8 cellular contexts compared by ENCODE assay signal in the genomic region with DNA sequence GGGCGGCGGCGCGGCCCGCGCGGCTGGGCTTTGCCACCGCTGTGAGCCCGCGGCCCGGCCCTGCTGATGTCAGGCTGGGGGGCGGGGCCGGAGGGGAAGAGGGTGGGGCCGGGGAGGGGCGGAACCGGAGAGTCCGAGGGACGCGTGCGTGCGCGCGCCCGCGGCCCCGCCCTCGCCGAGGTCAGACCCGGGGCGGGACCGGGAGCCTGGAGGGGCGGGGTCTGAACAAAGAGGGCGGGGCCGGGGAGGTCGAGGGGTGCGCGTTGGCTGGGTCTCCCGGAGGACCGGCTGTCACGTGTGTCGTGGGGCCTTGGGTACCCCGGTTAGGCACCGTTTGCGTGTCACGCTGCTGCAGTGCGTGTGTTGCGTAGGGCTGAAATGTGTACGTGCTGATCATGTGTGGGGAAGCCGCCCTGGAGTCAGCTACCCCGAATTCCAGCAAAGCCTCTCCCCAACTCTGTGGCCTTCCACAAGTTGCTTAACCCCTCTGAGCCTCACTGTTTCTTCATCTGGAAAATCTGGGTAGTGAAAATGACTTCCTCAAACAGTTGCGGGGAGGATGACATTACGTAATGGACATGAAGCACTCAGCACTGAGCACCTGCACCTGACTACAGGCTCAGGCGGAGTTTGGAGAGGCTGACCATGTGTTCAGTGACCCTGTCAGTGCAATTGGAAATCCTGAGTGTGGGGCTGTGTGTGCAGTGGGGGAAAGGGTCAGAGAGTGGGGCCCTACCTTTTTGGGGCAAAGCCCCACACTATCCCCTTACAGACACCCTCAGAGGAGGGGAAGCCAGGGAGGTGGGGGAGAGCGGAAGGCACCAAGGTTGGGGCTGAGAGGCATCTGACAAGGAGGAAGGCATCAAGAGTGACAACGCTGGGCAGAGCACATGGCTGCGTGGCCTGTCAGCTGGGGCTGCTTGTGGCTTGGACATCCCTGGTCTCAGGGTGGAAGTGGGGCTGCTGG. TPM values are rescaled to one million over a fixed set of nuclear protein-coding genes. Genes with fewer than 3 reads are reported as not detected.
DNase-seq lines count a peak whose midpoint lies in the region; ATAC-seq and TF ChIP-seq lines count a peak whose summit lies in the region.

A gene (minus strand): TSS at position 41 of the 967 bp plus-strand sequence. CDS start 86 bp downstream, outside the sequence.

- H3K9me3 ChIP-seq in HEK293 (ENCODE audit: control insufficient read depth, insufficient read depth, low read depth, low read length) (no peaks in the 10 kb centered on the region), osteoblast (ENCODE audit: low read depth, low read length) (no peaks in the 10 kb centered on the region)

- CTCF ChIA-PET in HEK293 (lab: Yijun Ruan, JAX), result interaction anchor here (0.7 to 4.0 kb wide), 4 partner anchors 19 to 149 kb away, joined by 3 to 19 read pairs (median 14); no protein-coding TSS in a partner anchor

- no peaks in the 10 kb centered on the region for H3K9me3 Mint-ChIP-seq in activated naive CD4-positive, alpha-beta T cell treated with anti-CD3 and anti-CD28 coated beads, Interleukin-2, amount 50 U/mL, for 72 hours

- H4K20me1 ChIP-seq in osteoblast (ENCODE audit: insufficient read depth, low read length), result peaks cover 60% of the 10 kb centered on the region

- ATAC-seq in activated naive CD4-positive, alpha-beta T cell treated with anti-CD3 and anti-CD28 coated beads, Interleukin-2, amount 50 U/mL, for 72 hours, result peak; percentile 83 to 86

- H3K36me3 Mint-ChIP-seq in activated naive CD4-positive, alpha-beta T cell treated with anti-CD3 and anti-CD28 coated beads, Interleukin-2, amount 50 U/mL, for 72 hours, result no peaks in the 10 kb centered on the region

- H3K4me1 ChIP-seq in HEK293 (ENCODE audit: control insufficient read depth, insufficient read depth, low read length), result peaks cover 6% of the 10 kb centered on the region; the same call in 1 of the 2 replicates
- peaks cover 35% of the 10 kb centered on the region for H3K4me1 ChIP-seq in osteoblast (ENCODE audit: insufficient read depth, low read length)

- H3K4me2 ChIP-seq in osteoblast (ENCODE audit: insufficient read depth, low read length), result peak within 1 kb of the TSS; percentile 87

- peak within 1 kb of the TSS; percentile 74; the same call in 1 of the 2 replicates for H3K27ac ChIP-seq in HEK293 (ENCODE audit: extremely low read depth, low read depth, low read length)
- no peak within 1 kb of the TSS for H3K27ac ChIP-seq in osteoblast (ENCODE audit: low read depth, low read length)
- H3K27ac ChIP-seq in temporal lobe (ENCODE audit: low read depth, low read length), result peak within 1 kb of the TSS; percentile 99

- H2AFZ ChIP-seq in osteoblast (ENCODE audit: low read length), result no peak within 1 kb of the TSS

- H3K4me3 ChIP-seq in HEK293 (ENCODE audit: low read depth, low read length) (peak within 1 kb of the TSS; percentile 66), osteoblast (ENCODE audit: insufficient read depth, low read length) (peak within 1 kb of the TSS; percentile 75)

- peaks cover 7% of the 10 kb centered on the region for H3K27me3 ChIP-seq in osteoblast (ENCODE audit: insufficient read depth, low read length)

- H3K27ac Mint-ChIP-seq in activated naive CD4-positive, alpha-beta T cell treated with anti-CD3 and anti-CD28 coated beads, Interleukin-2, amount 50 U/mL, for 72 hours, result peak within 1 kb of the TSS; percentile 82 to 97

- DNase-seq in ELR (ENCODE audit: low read depth), result peak; percentile 91
- DNase-seq in NAMALWA (ENCODE audit: low spot score), result peak; percentile 95
- peak; percentile 92 for DNase-seq in SKM-1 treated with dmso at 0.1 percent for 144 hours (lab: John Stamatoyannopoulos, UW; ENCODE audit: unreplicated experiment)
- peak; percentile 87 to 91 for DNase-seq in activated naive CD4-positive, alpha-beta T cell treated with anti-CD3 and anti-CD28 coated beads, Interleukin-2, amount 50 U/mL, for 72 hours (ENCODE audit: low spot score in 2 of 2)
- peak; percentile 90 for DNase-seq in glomerular visceral epithelial cell (ENCODE audit: extremely low spot score)
- DNase-seq in osteoblast (ENCODE audit: insufficient read length, low spot score, missing footprints), result peak; percentile 100

- no peak for TF ChIP-seq CTCF in HEK293 (tag by site-specific recombination; IDR thresholded peaks at IDR 0.05)
- TF ChIP-seq CTCF in osteoblast (IDR thresholded peaks at IDR 0.05; ENCODE audit: extremely low read depth, low read depth, low read length), result no peak

- POLR2A ChIA-PET in HEK293 (lab: Yijun Ruan, JAX), result interaction anchor here (1.1 to 1.7 kb wide), 3 partner anchors 13 to 91 kb away, joined by 3 to 5 read pairs (median 4); a partner anchor contains a TSS

- H3K36me3 ChIP-seq in HEK293 (ENCODE audit: control insufficient read depth in 2 of 2, insufficient read depth in 1 of 2, low read length in 2 of 2) (peaks cover 0 to 10% of the 10 kb centered on the region in 2 experiments; a peak in 1 of 3 replicates), osteoblast (ENCODE audit: insufficient read depth, low read length) (no peaks in the 10 kb centered on the region)

- H3K79me2 ChIP-seq in osteoblast (ENCODE audit: insufficient read depth, low read length), result no peaks in the 10 kb centered on the region

TF ChIP-seq in HEK293, 187 proteins besides CTCF, POLR2A, EP300 and RAD21 (continues in another document):
- TF ChIP-seq GLIS2 (tag by site-specific recombination; IDR thresholded peaks at IDR 0.05) (no peak), ZNF157 (tag by site-specific recombination; IDR thresholded peaks at IDR 0.05) (no peak), OSR2 (tag by site-specific recombination; IDR thresholded peaks at IDR 0.05) (no peak), ZNF274 (IDR thresholded peaks at IDR 0.05; ENCODE audit: low read length) (no peak), ZNF274 (tag by site-specific recombination; IDR thresholded peaks at IDR 0.05; ENCODE audit: borderline replicate concordance) (no peak), ZBTB48 (tag by site-specific recombination; IDR thresholded peaks at IDR 0.05) (no peak), ZNF426 (tag by site-specific recombination; IDR thresholded peaks at IDR 0.05) (no peak), ZNF223 (tag by site-specific recombination; IDR thresholded peaks at IDR 0.05) (no peak), ZNF202 (tag by site-specific recombination; IDR thresholded peaks at IDR 0.05; ENCODE audit: borderline replicate concordance) (no peak), ZNF324 (tag by site-specific recombination; IDR thresholded peaks at IDR 0.05) (no peak), ZNF596 (tag by site-specific recombination; IDR thresholded peaks at IDR 0.05) (no peak), FEZF1 (tag by site-specific recombination; IDR thresholded peaks at IDR 0.05) (no peak), ZNF658 (tag by site-specific recombination; IDR thresholded peaks at IDR 0.05) (no peak), ZNF175 (tag by site-specific recombination; IDR thresholded peaks at IDR 0.05) (no peak)
- TF ChIP-seq, protein P1, sequence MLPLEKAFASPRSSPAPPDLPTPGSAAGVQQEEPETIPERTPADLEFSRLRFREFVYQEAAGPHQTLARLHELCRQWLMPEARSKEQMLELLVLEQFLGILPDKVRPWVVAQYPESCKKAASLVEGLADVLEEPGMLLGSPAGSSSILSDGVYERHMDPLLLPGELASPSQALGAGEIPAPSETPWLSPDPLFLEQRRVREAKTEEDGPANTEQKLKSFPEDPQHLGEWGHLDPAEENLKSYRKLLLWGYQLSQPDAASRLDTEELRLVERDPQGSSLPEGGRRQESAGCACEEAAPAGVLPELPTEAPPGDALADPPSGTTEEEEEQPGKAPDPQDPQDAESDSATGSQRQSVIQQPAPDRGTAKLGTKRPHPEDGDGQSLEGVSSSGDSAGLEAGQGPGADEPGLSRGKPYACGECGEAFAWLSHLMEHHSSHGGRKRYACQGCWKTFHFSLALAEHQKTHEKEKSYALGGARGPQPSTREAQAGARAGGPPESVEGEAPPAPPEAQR (tag by site-specific recombination; IDR thresholded peaks at IDR 0.05), result no peak
- TF ChIP-seq, protein P2, sequence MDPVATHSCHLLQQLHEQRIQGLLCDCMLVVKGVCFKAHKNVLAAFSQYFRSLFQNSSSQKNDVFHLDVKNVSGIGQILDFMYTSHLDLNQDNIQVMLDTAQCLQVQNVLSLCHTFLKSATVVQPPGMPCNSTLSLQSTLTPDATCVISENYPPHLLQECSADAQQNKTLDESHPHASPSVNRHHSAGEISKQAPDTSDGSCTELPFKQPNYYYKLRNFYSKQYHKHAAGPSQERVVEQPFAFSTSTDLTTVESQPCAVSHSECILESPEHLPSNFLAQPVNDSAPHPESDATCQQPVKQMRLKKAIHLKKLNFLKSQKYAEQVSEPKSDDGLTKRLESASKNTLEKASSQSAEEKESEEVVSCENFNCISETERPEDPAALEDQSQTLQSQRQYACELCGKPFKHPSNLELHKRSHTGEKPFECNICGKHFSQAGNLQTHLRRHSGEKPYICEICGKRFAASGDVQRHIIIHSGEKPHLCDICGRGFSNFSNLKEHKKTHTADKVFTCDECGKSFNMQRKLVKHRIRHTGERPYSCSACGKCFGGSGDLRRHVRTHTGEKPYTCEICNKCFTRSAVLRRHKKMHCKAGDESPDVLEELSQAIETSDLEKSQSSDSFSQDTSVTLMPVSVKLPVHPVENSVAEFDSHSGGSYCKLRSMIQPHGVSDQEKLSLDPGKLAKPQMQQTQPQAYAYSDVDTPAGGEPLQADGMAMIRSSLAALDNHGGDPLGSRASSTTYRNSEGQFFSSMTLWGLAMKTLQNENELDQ (tag by site-specific recombination; IDR thresholded peaks at IDR 0.05; ENCODE audit: low read depth), result no peak
- TF ChIP-seq, protein P3, sequence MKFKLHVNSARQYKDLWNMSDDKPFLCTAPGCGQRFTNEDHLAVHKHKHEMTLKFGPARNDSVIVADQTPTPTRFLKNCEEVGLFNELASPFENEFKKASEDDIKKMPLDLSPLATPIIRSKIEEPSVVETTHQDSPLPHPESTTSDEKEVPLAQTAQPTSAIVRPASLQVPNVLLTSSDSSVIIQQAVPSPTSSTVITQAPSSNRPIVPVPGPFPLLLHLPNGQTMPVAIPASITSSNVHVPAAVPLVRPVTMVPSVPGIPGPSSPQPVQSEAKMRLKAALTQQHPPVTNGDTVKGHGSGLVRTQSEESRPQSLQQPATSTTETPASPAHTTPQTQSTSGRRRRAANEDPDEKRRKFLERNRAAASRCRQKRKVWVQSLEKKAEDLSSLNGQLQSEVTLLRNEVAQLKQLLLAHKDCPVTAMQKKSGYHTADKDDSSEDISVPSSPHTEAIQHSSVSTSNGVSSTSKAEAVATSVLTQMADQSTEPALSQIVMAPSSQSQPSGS (tag by site-specific recombination; IDR thresholded peaks at IDR 0.05; ENCODE audit: low read depth), result no peak

RNA-seq across cellular contexts. Expression of the gene that starts here (rescaled TPM):
- 10 to 100 TPM; 45.3 to 77.0 TPM for total RNA-seq in activated naive CD4-positive, alpha-beta T cell treated with anti-CD3 and anti-CD28 coated beads, Interleukin-2, amount 50 U/mL, for 72 hours
- total RNA-seq in osteoblast (11.2 and 12.7 TPM in 2 replicates), temporal lobe (92.0 TPM)
